17 cellular contexts compared by ENCODE assay signal in the genomic region with DNA sequence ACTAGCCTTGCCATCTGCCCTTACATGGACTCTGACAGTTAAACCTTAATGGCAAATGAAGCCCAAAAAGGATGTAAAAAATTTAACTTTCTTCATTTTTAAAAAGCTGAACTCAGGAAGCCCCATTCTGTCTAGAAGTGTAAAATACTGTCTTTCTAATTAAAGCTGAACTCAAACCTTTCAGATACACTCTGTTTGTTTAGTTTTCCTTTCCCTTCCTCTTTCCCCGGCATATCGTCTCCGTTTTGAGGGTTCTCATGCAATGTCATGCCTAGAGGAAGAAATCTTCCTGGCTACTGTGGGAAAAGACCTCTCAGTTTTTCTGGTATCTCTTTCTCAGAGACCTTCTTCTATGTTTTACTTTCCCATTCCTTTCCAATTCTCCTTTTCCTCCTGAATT.
DNase-seq lines count a peak whose midpoint lies in the region; ATAC-seq, FAIRE-seq and TF ChIP-seq lines count a peak whose summit lies in the region.
"Had no signal": no experiment of that assay in that cellular context is flagged by ENCODE, and none has a peak within 500 bp of the region (broad histone marks: within the 10 kb centered on the region; RNA-seq: fewer than 3 reads in every experiment).

No MANE protein-coding gene starts in this region.

- WGBS in H1 (ENCODE audit: extremely low coverage in 1 of 2, insufficient coverage in 1 of 2, insufficient read length in 1 of 2, insufficient replicate concordance in 2 of 2, low coverage in 1 of 2, low lambda C conversion rate in 2 of 2, missing lambda C conversion rate in 1 of 2), 2 experiments = 60% methylated on average over 3 of the region's 3 CpGs; no CpG with 5 or more reads in 1 of the 2 experiments
- no CpG with 5 or more reads among the region's 3 CpGs for WGBS in trophoblast cell (ENCODE audit: extremely low coverage, insufficient coverage, insufficient read length)
- 38 to 84% (median 82%) methylated on average over 3 of the region's 3 CpGs for WGBS in adrenal gland, 4 donors

- TF ChIP-seq EP300 in H1 (IDR thresholded peaks at IDR 0.05; ENCODE audit: borderline replicate concordance in 1 of 2, low read depth in 2 of 2, low read length in 2 of 2) = no peak

- FAIRE-seq in GM18507 (lab: Jason Lieb, UNC) (peak; percentile 9), H1 (lab: Jason Lieb, UNC) (no peak)
- FAIRE-seq: H54, HepG2 had no signal

- TF ChIP-seq POLR2A in H1 (IDR thresholded peaks at IDR 0.05; ENCODE audit: control extremely low read depth in 1 of 2, low read depth in 2 of 2, low read length in 2 of 2) (no peak), adrenal gland (IDR thresholded peaks at IDR 0.05) (no peak)

- peak overlapping the region; percentile 51; the same call in 1 of the 2 replicates for H2AFZ ChIP-seq in H1 (ENCODE audit: low read length)
- no peak overlapping the region for H2AFZ ChIP-seq in trophoblast cell (ENCODE audit: insufficient read depth, low read length, poor library complexity)
- H2AFZ ChIP-seq: GM23248 had no signal

- no peak overlapping the region for H3K27ac ChIP-seq in H1 (ENCODE audit: low read depth, low read length)
- H3K27ac ChIP-seq in trophoblast cell (ENCODE audit: low read depth, low read length) = no peak overlapping the region
- no peak overlapping the region for H3K27ac ChIP-seq in adrenal gland
- H3K27ac ChIP-seq: BLaER1 treated with 17β-estradiol and CSF1 and Interleukin-3, amounts not matched to agents 10 nM and 100 nM; GM23248 had no signal

- H2BK20ac ChIP-seq in H1 (ENCODE audit: low read length) = no peak overlapping the region

- H3K36me3 ChIP-seq in H1 (ENCODE audit: control insufficient read depth in 2 of 4, insufficient read depth in 4 of 4, low read length in 3 of 4) (no peaks in the 10 kb centered on the region), trophoblast cell (ENCODE audit: control insufficient read depth in 1 of 2, insufficient read depth in 2 of 2, low read length in 2 of 2) (no peaks in the 10 kb centered on the region), adrenal gland (replicated peaks in 1 of 2) (no peaks in the 10 kb centered on the region)
- H3K36me3 ChIP-seq: BLaER1 treated with 17β-estradiol and CSF1 and Interleukin-3, amounts not matched to agents 10 nM and 100 nM had no signal

- H3K4ac ChIP-seq in H1 (replicated peaks; ENCODE audit: insufficient read length, low read depth, low read length) (no peak overlapping the region), trophoblast cell (ENCODE audit: low read depth, low read length) (no peak overlapping the region)

- H4K12ac ChIP-seq in trophoblast cell (ENCODE audit: low read depth, low read length) = no peak overlapping the region

- H3K4me1 ChIP-seq in H1 (replicated peaks in 1 of 4; ENCODE audit: control insufficient read depth in 3 of 4, insufficient read depth in 4 of 4, low read length in 3 of 4) (no peaks in the 10 kb centered on the region), trophoblast cell (ENCODE audit: control insufficient read depth in 1 of 2, insufficient read depth in 2 of 2, low read length in 2 of 2) (no peaks in the 10 kb centered on the region), adrenal gland (replicated peaks in 1 of 2) (no peaks in the 10 kb centered on the region)
- H3K4me1 ChIP-seq: BLaER1 treated with 17β-estradiol and CSF1 and Interleukin-3, amounts not matched to agents 10 nM and 100 nM had no signal

- no peaks in the 10 kb centered on the region for H3K23me2 ChIP-seq in H1 (ENCODE audit: low read depth, low read length)

- no peak for DNase-seq in GM18507 (ENCODE audit: extremely low spot score, insufficient read length, low read depth)
- DNase-seq in MV-4-11 (lab: John Stamatoyannopoulos, UW) = peak; percentile 38
- DNase-seq in H1 (ENCODE audit: low read depth in 1 of 2, low spot score in 2 of 2) = no peak
- no peak for DNase-seq in trophoblast cell
- DNase-seq in adrenal gland = no peak
- no peak for DNase-seq in SW480 (ENCODE audit: low spot score)
- DNase-seq: Calu3; CD8-positive, alpha-beta T cell; DMS79 treated with DMSO at 0.1 percent for 48 hours; GF-D8; GM23248; HCEC 1CT; KBM-7 had no signal

- H2AK5ac ChIP-seq in H1 (ENCODE audit: low read depth, low read length) (no peak overlapping the region), trophoblast cell (ENCODE audit: low read length) (no peak overlapping the region)

- H3K23ac ChIP-seq in H1 (ENCODE audit: insufficient read length) = no peak overlapping the region
- no peak overlapping the region for H3K23ac ChIP-seq in trophoblast cell (ENCODE audit: low read length)

- H3K27me3 ChIP-seq in H1 (replicated peaks in 1 of 4; ENCODE audit: control insufficient read depth in 3 of 4, extremely low read depth in 1 of 4, insufficient read depth in 3 of 4, low read length in 3 of 4) (no peaks in the 10 kb centered on the region), trophoblast cell (ENCODE audit: insufficient read depth, low read length) (no peaks in the 10 kb centered on the region), adrenal gland (no peaks in the 10 kb centered on the region)
- H3K27me3 ChIP-seq: BLaER1 treated with 17β-estradiol and CSF1 and Interleukin-3, amounts not matched to agents 10 nM and 100 nM had no signal

- H4K5ac ChIP-seq in H1 (ENCODE audit: insufficient read length, low read depth, low read length) = no peak overlapping the region

- H3K9ac ChIP-seq in H1 (replicated peaks in 1 of 4; ENCODE audit: extremely low read depth in 1 of 4, low read depth in 3 of 4, low read length in 3 of 4) = no peak overlapping the region
- no peak overlapping the region for H3K9ac ChIP-seq in trophoblast cell (ENCODE audit: low read length)
- H3K9ac ChIP-seq: BLaER1 treated with 17β-estradiol and CSF1 and Interleukin-3, amounts not matched to agents 10 nM and 100 nM; GM23248 had no signal

- no peak overlapping the region for H4K8ac ChIP-seq in H1 (ENCODE audit: extremely low read depth, insufficient read depth, low read length)
- H4K8ac ChIP-seq in trophoblast cell (ENCODE audit: low read depth, low read length) = no peak overlapping the region

- H2BK12ac ChIP-seq in H1 (ENCODE audit: low read depth, low read length) (no peak overlapping the region), trophoblast cell (ENCODE audit: low read length) (no peak overlapping the region)

- H3K4me2 ChIP-seq in H1 (ENCODE audit: insufficient read depth in 1 of 2, low read depth in 2 of 2, low read length in 2 of 2) = no peak overlapping the region
- H3K4me2 ChIP-seq in trophoblast cell (ENCODE audit: low read length) = no peak overlapping the region
- H3K4me2 ChIP-seq: BLaER1 treated with 17β-estradiol and CSF1 and Interleukin-3, amounts not matched to agents 10 nM and 100 nM had no signal

- H2BK15ac ChIP-seq in H1 (ENCODE audit: low read length) = no peak overlapping the region

- H3K14ac ChIP-seq in H1 (ENCODE audit: insufficient read length) (no peak overlapping the region), trophoblast cell (ENCODE audit: low read length) (no peak overlapping the region)

- H4K20me1 ChIP-seq in H1 (replicated peaks in 1 of 2; ENCODE audit: control insufficient read depth in 1 of 2, insufficient read depth in 2 of 2, low read length in 2 of 2) = no peaks in the 10 kb centered on the region
- H4K20me1 ChIP-seq: BLaER1 treated with 17β-estradiol and CSF1 and Interleukin-3, amounts not matched to agents 10 nM and 100 nM had no signal

- no peaks in the 10 kb centered on the region; a peak in 1 of 4 replicates for H3K9me3 ChIP-seq in H1 (ENCODE audit: insufficient read depth in 2 of 2, low read depth in 1 of 2, low read length in 1 of 2)
- no peaks in the 10 kb centered on the region for H3K9me3 ChIP-seq in trophoblast cell (ENCODE audit: insufficient read depth, low read depth, low read length)
- no peaks in the 10 kb centered on the region for H3K9me3 ChIP-seq in adrenal gland (replicated peaks in 1 of 3)
- H3K9me3 ChIP-seq: BLaER1 treated with 17β-estradiol and CSF1 and Interleukin-3, amounts not matched to agents 10 nM and 100 nM had no signal

- TF ChIP-seq CTCF in H1 (IDR thresholded peaks at IDR 0.05; ENCODE audit: control extremely low read depth in 1 of 3, insufficient read depth in 1 of 3, low read depth in 1 of 3, low read length in 3 of 3) = no peak
- TF ChIP-seq CTCF in adrenal gland (IDR thresholded peaks at IDR 0.05) = no peak

- no peak overlapping the region for H3K56ac ChIP-seq in H1 (replicated peaks; ENCODE audit: insufficient read length, low read depth, low read length)

- no peaks in the 10 kb centered on the region for H3K79me1 ChIP-seq in H1 (ENCODE audit: low read depth, low read length)
- H3K79me1 ChIP-seq in trophoblast cell (ENCODE audit: low read length) = no peaks in the 10 kb centered on the region

- H2BK120ac ChIP-seq in H1 (replicated peaks; ENCODE audit: low read depth, low read length) (no peak overlapping the region), trophoblast cell (ENCODE audit: insufficient read depth, low read length, poor library complexity) (no peak overlapping the region)

- CTCF ChIA-PET in H1 (lab: Charles Lee; ENCODE audit: partially characterized antibody) = no interaction called here

- H4K91ac ChIP-seq in H1 (replicated peaks; ENCODE audit: insufficient read length, low read length) = no peak overlapping the region
- no peak overlapping the region for H4K91ac ChIP-seq in trophoblast cell (ENCODE audit: low read depth, low read length)

- H3K79me2 ChIP-seq in H1 (ENCODE audit: control insufficient read depth in 1 of 2, insufficient read depth in 2 of 2, low read length in 2 of 2) (no peaks in the 10 kb centered on the region), trophoblast cell (ENCODE audit: control insufficient read depth, insufficient read depth, low read length, poor library complexity) (no peaks in the 10 kb centered on the region)

- H3K18ac ChIP-seq in H1 (ENCODE audit: extremely low read depth, low read length) (no peak overlapping the region), trophoblast cell (ENCODE audit: low read length) (no peak overlapping the region)

- peak; percentile 68 for ATAC-seq in GM19395 (IDR thresholded peaks at IDR 0.05; ENCODE audit: unreplicated experiment)
- ATAC-seq: CD8-positive, alpha-beta T cell; HepG2 had no signal

- H2BK5ac ChIP-seq in H1 (ENCODE audit: low read depth, low read length) (no peak overlapping the region), trophoblast cell (ENCODE audit: low read depth, low read length, poor library complexity) (no peak overlapping the region)

- intact Hi-C loops in adrenal gland (cut with DNase I) = no loop called here

- POLR2A ChIA-PET in H1 (lab: Charles Lee; ENCODE audit: partially characterized antibody) = no interaction called here

- TF ChIP-seq RAD21 in H1 (IDR thresholded peaks at IDR 0.05 in 1 of 2, conservative IDR thresholded peaks at IDR 0.05 in 1 of 2; ENCODE audit: low read depth in 2 of 2, low read length in 2 of 2) = no peak

- H3K4me3 ChIP-seq in H1 (ENCODE audit: extremely low read depth in 1 of 4, insufficient read depth in 2 of 4, low read depth in 3 of 4, low read length in 4 of 4) (no peak overlapping the region), trophoblast cell (ENCODE audit: low read depth, low read length) (no peak overlapping the region), adrenal gland (no peak overlapping the region)
- H3K4me3 ChIP-seq: BLaER1 treated with 17β-estradiol and CSF1 and Interleukin-3, amounts not matched to agents 10 nM and 100 nM; GM23248 had no signal

TF ChIP-seq in H1, 55 proteins besides CTCF, POLR2A, EP300 and RAD21 (continues in another document):
- TF ChIP-seq ASH2L (IDR thresholded peaks at IDR 0.05; ENCODE audit: low read length) (no peak), FOSL1 (IDR thresholded peaks at IDR 0.05; ENCODE audit: insufficient read depth, low read depth, low read length) (no peak)
